20 cellular contexts compared by ENCODE assay signal in genomic region chr7:102468416-102469350, GRCh38. TPM values are rescaled to one million over a fixed set of nuclear protein-coding genes. Genes with fewer than 3 reads are reported as not detected.
DNase-seq lines count a peak whose midpoint lies in the region; TF ChIP-seq lines count a peak whose summit lies in the region.
"Had no signal": no experiment of that assay in that cellular context is flagged by ENCODE, and none has a peak within 500 bp of the region (broad histone marks: within the 10 kb centered on the region; RNA-seq: fewer than 3 reads in every experiment).

No MANE protein-coding gene starts in this region.

- H3K9me3 Mint-ChIP-seq in activated CD4-positive, alpha-beta T cell treated with anti-CD3 and anti-CD28 coated beads, Interleukin-2, amount 10 ng/mL, durations not matched to agents 24 days and 14 days, result no peaks in the 10 kb centered on the region
- H3K9me3 Mint-ChIP-seq in chondrocyte (ENCODE audit: low read depth) (no peaks in the 10 kb centered on the region), osteocyte (ENCODE audit: unreplicated experiment) (no peaks in the 10 kb centered on the region)
- H3K9me3 Mint-ChIP-seq: activated B cell treated with CpG ODN at 0.5 μM for 24 hours; activated T-helper 1 cell treated with anti-CD3 and anti-CD28 coated beads, Interleukin-12 subunit alpha, Interleukin-12 subunit beta, Interleukin-2, Interleukin-4 antibody, amounts not matched to agents 30 ng/mL and 10 ng/mL and 1 ng/mL, durations not matched to agents 14 hours and 24 hours and 36 hours; H9; stimulated activated naive CD8-positive, alpha-beta T cell treated with anti-CD3 and anti-CD28 coated beads, Interleukin-15, Interleukin-2, amounts not matched to agents 100 ng/mL and 50 ng/mL, for 24 hours had no signal

- intact Hi-C loops in activated CD4-positive, alpha-beta T cell treated with anti-CD3 and anti-CD28 coated beads, Interleukin-2, amount 10 ng/mL, durations not matched to agents 24 days and 14 days (cut with micrococcal nuclease), result loop anchor here (10.0 kb wide), 1 partner anchor 184 kb away; the partner anchor contains the start of gene SH2B2
- intact Hi-C loops in lower leg skin (cut with DNase I; ENCODE audit: low total_unique reads), result no loop called here

- H3K4me3 Mint-ChIP-seq in activated CD4-positive, alpha-beta T cell treated with anti-CD3 and anti-CD28 coated beads, Interleukin-2, amount 10 ng/mL, durations not matched to agents 24 days and 14 days, result no peak overlapping the region
- no peak overlapping the region for H3K4me3 Mint-ChIP-seq in chondrocyte (ENCODE audit: unreplicated experiment)
- no peak overlapping the region for H3K4me3 Mint-ChIP-seq in osteocyte (ENCODE audit: unreplicated experiment)
- H3K4me3 Mint-ChIP-seq: activated B cell treated with CpG ODN at 0.5 μM for 24 hours; activated T-helper 1 cell treated with anti-CD3 and anti-CD28 coated beads, Interleukin-12 subunit alpha, Interleukin-12 subunit beta, Interleukin-2, Interleukin-4 antibody, amounts not matched to agents 30 ng/mL and 10 ng/mL and 1 ng/mL, durations not matched to agents 14 hours and 24 hours and 36 hours; H9; stimulated activated naive CD8-positive, alpha-beta T cell treated with anti-CD3 and anti-CD28 coated beads, Interleukin-15, Interleukin-2, amounts not matched to agents 100 ng/mL and 50 ng/mL, for 24 hours had no signal

- no peak overlapping the region for H3K4me3 ChIP-seq in lower leg skin (ENCODE audit: low read depth, poor library complexity, severe bottlenecking)
- H3K4me3 ChIP-seq: gastrocnemius medialis, PC-9, SK-N-MC, transverse colon had no signal

- peaks cover 15% of the 10 kb centered on the region for H3K36me3 Mint-ChIP-seq in activated CD4-positive, alpha-beta T cell treated with anti-CD3 and anti-CD28 coated beads, Interleukin-2, amount 10 ng/mL, durations not matched to agents 24 days and 14 days (ENCODE audit: low read depth)
- H3K36me3 Mint-ChIP-seq in chondrocyte (ENCODE audit: low read depth), result peaks cover 5% of the 10 kb centered on the region
- peaks cover 4% of the 10 kb centered on the region for H3K36me3 Mint-ChIP-seq in osteocyte (ENCODE audit: unreplicated experiment)

- WGBS in lower leg skin, 2 donors, result 93 to 94% methylated on average over 41 to 42 of the region's 42 CpGs

- in situ Hi-C loops in G401 (cut with HindIII; ENCODE audit: low sequenced_read_pairs), result no loop called here

- no peak for TF ChIP-seq POLR2A in lower leg skin (IDR thresholded peaks at IDR 0.05)

- no peak for TF ChIP-seq CTCF in chondrocyte (IDR thresholded peaks at IDR 0.05)
- no peak for TF ChIP-seq CTCF in osteocyte (IDR thresholded peaks at IDR 0.05)
- no peak for TF ChIP-seq CTCF in lower leg skin (IDR thresholded peaks at IDR 0.05)

- no peak overlapping the region for H3K27ac Mint-ChIP-seq in activated CD4-positive, alpha-beta T cell treated with anti-CD3 and anti-CD28 coated beads, Interleukin-2, amount 10 ng/mL, durations not matched to agents 24 days and 14 days
- peak overlapping the region; percentile 32 for H3K27ac Mint-ChIP-seq in chondrocyte (ENCODE audit: unreplicated experiment)
- no peak overlapping the region for H3K27ac Mint-ChIP-seq in osteocyte (ENCODE audit: unreplicated experiment)
- H3K27ac Mint-ChIP-seq: activated B cell treated with CpG ODN at 0.5 μM for 24 hours; activated T-helper 1 cell treated with anti-CD3 and anti-CD28 coated beads, Interleukin-12 subunit alpha, Interleukin-12 subunit beta, Interleukin-2, Interleukin-4 antibody, amounts not matched to agents 30 ng/mL and 10 ng/mL and 1 ng/mL, durations not matched to agents 14 hours and 24 hours and 36 hours; H9; stimulated activated naive CD8-positive, alpha-beta T cell treated with anti-CD3 and anti-CD28 coated beads, Interleukin-15, Interleukin-2, amounts not matched to agents 100 ng/mL and 50 ng/mL, for 24 hours had no signal

- peak; percentile 51 for DNase-seq in activated CD4-positive, alpha-beta T cell treated with anti-CD3 and anti-CD28 coated beads, Interleukin-2, amount 10 ng/mL, durations not matched to agents 24 days and 14 days
- DNase-seq in activated CD4-positive, alpha-beta T cell treated with anti-CD3 and anti-CD28 coated beads for 4 hours, result no peak
- DNase-seq in G401 (ENCODE audit: low spot score), result peak; percentile 71
- DNase-seq in chondrocyte (ENCODE audit: low spot score), result peak; percentile 86
- peak; percentile 79 for DNase-seq in osteocyte (ENCODE audit: extremely low spot score, unreplicated experiment)
- no peak for DNase-seq in lower leg skin (ENCODE audit: low spot score in 2 of 2)
- no peak for DNase-seq in COLO668 (lab: John Stamatoyannopoulos, UW; ENCODE audit: unreplicated experiment)
- DNase-seq in D341Med (ENCODE audit: low spot score), result no peak
- DNase-seq: activated B cell treated with CpG ODN at 0.5 μM for 24 hours; activated CD8-positive, alpha-beta memory T cell treated with anti-CD3 and anti-CD28 coated beads for 24 hours; H9; NCI-H1694 treated with DMSO at 0.1 percent for 48 hours; NCI-H82; occipital lobe; PC-9; transverse colon had no signal

- no peaks in the 10 kb centered on the region for H3K27me3 Mint-ChIP-seq in activated CD4-positive, alpha-beta T cell treated with anti-CD3 and anti-CD28 coated beads, Interleukin-2, amount 10 ng/mL, durations not matched to agents 24 days and 14 days
- no peaks in the 10 kb centered on the region for H3K27me3 Mint-ChIP-seq in chondrocyte (ENCODE audit: low read depth)
- H3K27me3 Mint-ChIP-seq in osteocyte (ENCODE audit: unreplicated experiment), result no peaks in the 10 kb centered on the region
- H3K27me3 Mint-ChIP-seq: activated B cell treated with CpG ODN at 0.5 μM for 24 hours; stimulated activated naive CD8-positive, alpha-beta T cell treated with anti-CD3 and anti-CD28 coated beads, Interleukin-15, Interleukin-2, amounts not matched to agents 100 ng/mL and 50 ng/mL, for 24 hours had no signal

- peaks cover 17% of the 10 kb centered on the region for H3K4me1 Mint-ChIP-seq in activated CD4-positive, alpha-beta T cell treated with anti-CD3 and anti-CD28 coated beads, Interleukin-2, amount 10 ng/mL, durations not matched to agents 24 days and 14 days
- H3K4me1 Mint-ChIP-seq in chondrocyte (ENCODE audit: low read depth) (peaks cover 16% of the 10 kb centered on the region), osteocyte (ENCODE audit: unreplicated experiment) (peaks cover 14% of the 10 kb centered on the region)

RNA-seq across cellular contexts. Expression of gene LRWD1, which starts 3.9 kb away (rescaled TPM):
- 30.5 and 32.4 TPM in 2 replicates for total RNA-seq in activated CD4-positive, alpha-beta T cell treated with anti-CD3 and anti-CD28 coated beads, Interleukin-2, amount 10 ng/mL, durations not matched to agents 24 days and 14 days
- total RNA-seq in G401 (2014; rRNA removed; shearing (Covaris generic)), result 60.6 and 75.4 TPM in 2 replicates
- total RNA-seq in chondrocyte, result 16.1 to 18.5 TPM (median 16.7 TPM) in 3 replicates
- total RNA-seq in osteocyte, result 20.1 and 22.1 TPM in 2 replicates
- 10 to 100 TPM in 3 of 4 donors, 1 to 10 TPM in 1; 9.8 to 16.1 (median 10.3) TPM for total RNA-seq in lower leg skin

RNA-seq across cellular contexts. Expression of gene ALKBH4, which starts 4.0 kb away (rescaled TPM):
- total RNA-seq in activated CD4-positive, alpha-beta T cell treated with anti-CD3 and anti-CD28 coated beads, Interleukin-2, amount 10 ng/mL, durations not matched to agents 24 days and 14 days, result 9.9 and 10.9 TPM in 2 replicates
- 35.9 and 73.3 TPM in 2 replicates for total RNA-seq in G401 (2014; rRNA removed; shearing (Covaris generic))
- total RNA-seq in chondrocyte (6.9 to 12.2 TPM (median 9.2 TPM) in 3 replicates), osteocyte (11.9 and 13.9 TPM in 2 replicates), lower leg skin (10 to 100 TPM; 14.7 to 38.9 (median 24.6) TPM)

RNA-seq across cellular contexts. Expression of gene POLR2J, which starts 10.0 kb away (rescaled TPM):
- total RNA-seq in activated CD4-positive, alpha-beta T cell treated with anti-CD3 and anti-CD28 coated beads, Interleukin-2, amount 10 ng/mL, durations not matched to agents 24 days and 14 days, result 46.8 and 50.8 TPM in 2 replicates
- 53.6 and 57.6 TPM in 2 replicates for total RNA-seq in G401 (2014; rRNA removed; shearing (Covaris generic))
- 33.1 to 41.0 TPM (median 36.6 TPM) in 3 replicates for total RNA-seq in chondrocyte
- 45.2 and 45.4 TPM in 2 replicates for total RNA-seq in osteocyte
- 10 to 100 TPM in 3 of 4 donors, 1 to 10 TPM in 1; 9.3 to 19.2 (median 15.9) TPM for total RNA-seq in lower leg skin

RNA-seq across cellular contexts. Expression of gene ORAI2, which starts 35.3 kb away (rescaled TPM):
- total RNA-seq in activated CD4-positive, alpha-beta T cell treated with anti-CD3 and anti-CD28 coated beads, Interleukin-2, amount 10 ng/mL, durations not matched to agents 24 days and 14 days, result 45.8 and 49.8 TPM in 2 replicates
- 106 and 147 TPM in 2 replicates for total RNA-seq in G401 (2014; rRNA removed; shearing (Covaris generic))
- 47.4 to 55.1 TPM (median 54.0 TPM) in 3 replicates for total RNA-seq in chondrocyte
- total RNA-seq in osteocyte, result 46.3 and 47.8 TPM in 2 replicates
- total RNA-seq in lower leg skin, result 1 to 10 TPM; 2.7 to 6.8 (median 6.4) TPM

RNA-seq across cellular contexts. Expression of gene RASA4B, which starts 48.9 kb away (rescaled TPM):
- total RNA-seq in activated CD4-positive, alpha-beta T cell treated with anti-CD3 and anti-CD28 coated beads, Interleukin-2, amount 10 ng/mL, durations not matched to agents 24 days and 14 days, result 27.1 and 28.6 TPM in 2 replicates
- total RNA-seq in G401 (2014; rRNA removed; shearing (Covaris generic)), result 2.7 and 3.0 TPM in 2 replicates
- 7.5 to 12.3 TPM (median 9.9 TPM) in 3 replicates for total RNA-seq in chondrocyte
- 7.4 and 11.7 TPM in 2 replicates for total RNA-seq in osteocyte
- 10 to 100 TPM; 21.6 to 28.3 (median 25.3) TPM for total RNA-seq in lower leg skin

Comparison
In these comparisons a context has a peak if more than half of its experiments do, and no peak if none do; other contexts are left out.
1. DNase-seq: peak in activated CD4-positive, alpha-beta T cell treated with anti-CD3 and anti-CD28 coated beads, Interleukin-2, amount 10 ng/mL, durations not matched to agents 24 days and 14 days (single experiment), G401 (single experiment), chondrocyte (single experiment) and osteocyte (single experiment); none in activated CD4-positive, alpha-beta T cell treated with anti-CD3 and anti-CD28 coated beads for 4 hours (0 of 2), lower leg skin (0 of 2), COLO668 (single experiment) and D341Med (single experiment).